In the genomic region with DNA sequence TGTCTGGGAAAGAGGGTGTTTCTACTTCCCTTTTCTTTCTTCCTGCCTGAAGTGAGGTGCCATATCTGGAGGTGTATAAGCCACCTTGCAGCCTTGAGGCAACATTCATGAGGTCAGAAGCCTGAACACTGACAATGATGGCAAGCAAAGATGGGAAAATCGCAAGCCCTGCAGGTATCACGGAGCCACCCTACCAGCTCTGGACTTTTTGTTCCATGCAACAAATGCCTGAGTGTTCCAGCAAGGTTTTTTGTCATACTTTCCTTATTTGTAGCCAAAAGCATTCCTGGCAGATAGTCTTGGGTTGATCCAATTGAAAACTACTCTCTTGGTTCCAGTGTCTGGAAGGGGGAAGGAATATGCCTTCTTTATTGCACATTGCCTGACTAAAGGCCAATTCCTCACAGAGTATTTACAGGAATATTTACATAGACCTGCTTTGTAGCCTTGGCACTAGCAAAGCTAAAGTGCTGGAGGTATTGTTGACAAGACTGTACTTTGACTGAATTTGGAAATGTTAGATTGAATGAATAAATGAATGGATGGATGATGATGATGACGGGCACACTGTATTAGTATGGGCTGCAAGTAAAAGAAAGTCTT, we compare ENCODE assay signal across 25 cellular contexts. TPM values are rescaled to one million over a fixed set of nuclear protein-coding genes. Genes with fewer than 3 reads are reported as not detected.
"Had no signal": no experiment of that assay in that cellular context is flagged by ENCODE, and none has a peak within 500 bp of the region (broad histone marks: within the 10 kb centered on the region; RNA-seq: fewer than 3 reads in every experiment).

No MANE protein-coding gene starts in this region.

- H3K9me3 Mint-ChIP-seq: activated B cell treated with CpG ODN at 0.5 μM for 24 hours; activated CD4-positive, alpha-beta memory T cell treated with anti-CD3 and anti-CD28 coated beads, Interleukin-2, amount 10 ng/mL, durations not matched to agents 7 days and 5 days; stimulated activated naive CD8-positive, alpha-beta T cell treated with anti-CD3 and anti-CD28 coated beads, Interleukin-15, Interleukin-2, amounts not matched to agents 100 ng/mL and 50 ng/mL, for 24 hours had no signal

- H3K27me3 ChIP-seq: gastrocnemius medialis, heart left ventricle, ovary, uterus had no signal

- H3K27ac Mint-ChIP-seq: activated B cell treated with CpG ODN at 0.5 μM for 24 hours; activated CD4-positive, alpha-beta memory T cell treated with anti-CD3 and anti-CD28 coated beads, Interleukin-2, amount 10 ng/mL, durations not matched to agents 7 days and 5 days; activated CD8-positive, alpha-beta memory T cell treated with anti-CD3 and anti-CD28 coated beads, Interleukin-2, amount 10 ng/mL, durations not matched to agents 7 days and 5 days; activated naive CD8-positive, alpha-beta T cell treated with anti-CD3 and anti-CD28 coated beads for 36 hours; naive thymus-derived CD8-positive, alpha-beta T cell; stimulated activated naive CD8-positive, alpha-beta T cell treated with anti-CD3 and anti-CD28 coated beads, Interleukin-15, Interleukin-2, amounts not matched to agents 100 ng/mL and 50 ng/mL, for 24 hours; T-cell had no signal

- H3K27me3 Mint-ChIP-seq: activated B cell treated with CpG ODN at 0.5 μM for 24 hours; activated CD4-positive, alpha-beta memory T cell treated with anti-CD3 and anti-CD28 coated beads, Interleukin-2, amount 10 ng/mL, durations not matched to agents 7 days and 5 days; activated naive CD8-positive, alpha-beta T cell treated with anti-CD3 and anti-CD28 coated beads for 36 hours; brain had no signal

- DNase-seq: activated B cell treated with CpG ODN at 0.5 μM for 24 hours; activated CD4-positive, alpha-beta memory T cell treated with anti-CD3 and anti-CD28 coated beads, Interleukin-2, amount 10 ng/mL, durations not matched to agents 7 days and 5 days; activated CD4-positive, alpha-beta T cell treated with anti-CD3 and anti-CD28 coated beads for 48 hours; activated CD8-positive, alpha-beta memory T cell treated with anti-CD3 and anti-CD28 coated beads, Interleukin-2, amount 10 ng/mL, durations not matched to agents 7 days and 5 days; activated naive CD4-positive, alpha-beta T cell; activated naive CD8-positive, alpha-beta T cell treated with anti-CD3 and anti-CD28 coated beads for 36 hours; amygdala; central memory CD4-positive, alpha-beta T cell; erythroblast; gastrocnemius medialis; heart left ventricle; kidney; left ventricle myocardium inferior; naive thymus-derived CD8-positive, alpha-beta T cell; ovary; psoas muscle; right cardiac atrium; small intestine; stimulated activated CD4-positive, alpha-beta T cell treated with anti-CD3 and anti-CD28 coated beads, Interleukin-15, amount 100 ng/mL, for 24 hours; stimulated activated CD4-positive, alpha-beta T cell treated with anti-CD3 and anti-CD28 coated beads, Interleukin-2, amount 100 ng/mL, for 48 hours; T-cell; uterus had no signal

- ATAC-seq: activated CD8-positive, alpha-beta memory T cell treated with anti-CD3 and anti-CD28 coated beads, Interleukin-2, amount 10 ng/mL, durations not matched to agents 7 days and 5 days; gastrocnemius medialis; naive thymus-derived CD8-positive, alpha-beta T cell; psoas muscle; T-cell had no signal

- H3K4me3 ChIP-seq: gastrocnemius medialis, heart left ventricle, left ventricle myocardium inferior, ovary, psoas muscle, uterus had no signal

- H3K27ac ChIP-seq: ovary had no signal

- H3K36me3 ChIP-seq: gastrocnemius medialis, heart left ventricle, left ventricle myocardium inferior, ovary, uterus had no signal

- H3K4me3 Mint-ChIP-seq: activated B cell treated with CpG ODN at 0.5 μM for 24 hours; activated CD4-positive, alpha-beta memory T cell treated with anti-CD3 and anti-CD28 coated beads, Interleukin-2, amount 10 ng/mL, durations not matched to agents 7 days and 5 days; activated CD8-positive, alpha-beta memory T cell treated with anti-CD3 and anti-CD28 coated beads, Interleukin-2, amount 10 ng/mL, durations not matched to agents 7 days and 5 days; activated naive CD8-positive, alpha-beta T cell treated with anti-CD3 and anti-CD28 coated beads for 36 hours; brain; naive thymus-derived CD8-positive, alpha-beta T cell; stimulated activated naive CD8-positive, alpha-beta T cell treated with anti-CD3 and anti-CD28 coated beads, Interleukin-15, Interleukin-2, amounts not matched to agents 100 ng/mL and 50 ng/mL, for 24 hours; T-cell had no signal

- H3K36me3 Mint-ChIP-seq: activated CD8-positive, alpha-beta memory T cell treated with anti-CD3 and anti-CD28 coated beads, Interleukin-2, amount 10 ng/mL, durations not matched to agents 7 days and 5 days; activated naive CD8-positive, alpha-beta T cell treated with anti-CD3 and anti-CD28 coated beads for 36 hours; brain; naive thymus-derived CD8-positive, alpha-beta T cell; T-cell had no signal

- H3K4me1 Mint-ChIP-seq: activated B cell treated with CpG ODN at 0.5 μM for 24 hours; activated CD4-positive, alpha-beta memory T cell treated with anti-CD3 and anti-CD28 coated beads, Interleukin-2, amount 10 ng/mL, durations not matched to agents 7 days and 5 days; activated CD8-positive, alpha-beta memory T cell treated with anti-CD3 and anti-CD28 coated beads, Interleukin-2, amount 10 ng/mL, durations not matched to agents 7 days and 5 days; activated naive CD8-positive, alpha-beta T cell treated with anti-CD3 and anti-CD28 coated beads for 36 hours; naive thymus-derived CD8-positive, alpha-beta T cell; T-cell had no signal

- H3K9me3 ChIP-seq: gastrocnemius medialis, ovary, psoas muscle, uterus had no signal

RNA-seq across cellular contexts. Expression of a gene that starts 14.3 kb away (rescaled TPM):
- total RNA-seq: activated B cell treated with CpG ODN at 0.5 μM for 24 hours; activated CD4-positive, alpha-beta memory T cell treated with anti-CD3 and anti-CD28 coated beads, Interleukin-2, amount 10 ng/mL, durations not matched to agents 7 days and 5 days; activated CD8-positive, alpha-beta memory T cell treated with anti-CD3 and anti-CD28 coated beads, Interleukin-2, amount 10 ng/mL, durations not matched to agents 7 days and 5 days; activated naive CD8-positive, alpha-beta T cell treated with anti-CD3 and anti-CD28 coated beads for 36 hours; mononuclear cell; naive thymus-derived CD8-positive, alpha-beta T cell had no signal
- polyA plus RNA-seq: naive thymus-derived CD8-positive, alpha-beta T cell had no signal
